18 cellular contexts compared by ENCODE assay signal in the genomic region with DNA sequence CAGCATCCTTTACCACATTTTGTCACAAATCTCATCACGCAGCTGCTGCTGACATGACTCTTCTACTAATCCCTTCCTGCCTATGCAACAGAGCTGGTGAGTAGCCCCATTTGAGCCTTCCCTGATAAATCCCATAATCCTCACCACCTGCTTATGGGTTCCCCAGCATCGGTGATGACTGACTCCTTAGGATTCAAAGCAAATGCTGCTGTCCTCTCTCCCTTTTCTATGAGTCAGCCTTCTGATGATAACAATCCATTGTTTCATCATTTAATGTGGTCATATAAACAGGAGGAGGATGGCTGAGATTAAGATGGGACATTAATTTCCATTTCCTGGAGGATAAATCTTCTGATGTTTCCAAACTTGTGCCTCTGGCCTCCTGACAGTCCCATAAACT.
"Had no signal": no experiment of that assay in that cellular context is flagged by ENCODE, and none has a peak within 500 bp of the region (broad histone marks: within the 10 kb centered on the region; RNA-seq: fewer than 3 reads in every experiment).

No MANE protein-coding gene starts in this region.

- H3K27me3 ChIP-seq: hepatocyte, left lung, stomach, testis, upper lobe of left lung had no signal

- H3K9me3 ChIP-seq: left lung, mucosa of descending colon, psoas muscle, stomach, testis, upper lobe of left lung had no signal

- H3K27ac ChIP-seq: hepatocyte, left lung, psoas muscle, stomach, testis, upper lobe of left lung had no signal

- H3K4me3 ChIP-seq: hepatocyte, left lung, mucosa of descending colon, psoas muscle, stomach, testis, upper lobe of left lung had no signal

- H3K36me3 ChIP-seq: left lung, stomach, upper lobe of left lung had no signal

- ATAC-seq: left lung, mucosa of descending colon, natural killer cell, psoas muscle, sciatic nerve had no signal

- DNase-seq: activated CD4-positive, alpha-beta T cell treated with anti-CD3 and anti-CD28 coated beads, Interleukin-2, amount 50 U/mL, for 4 hours; activated CD4-positive, CD25-positive, alpha-beta regulatory T cell treated with anti-CD3 and anti-CD28 coated beads, Interleukin-2, amount 50 U/mL, for 72 hours; activated naive CD4-positive, alpha-beta T cell; activated naive CD8-positive, alpha-beta T cell treated with anti-CD3 and anti-CD28 coated beads, Interleukin-2, amount 10 ng/mL, durations not matched to agents 7 days and 5 days; activated T-cell treated with anti-CD3 and anti-CD28 coated beads for 4 hours; anterior cingulate cortex; erythroblast; left lung; mucosa of descending colon; natural killer cell; psoas muscle; stimulated activated CD4-positive, alpha-beta T cell treated with anti-CD3 and anti-CD28 coated beads, Interleukin-2, amount 100 ng/mL, for 24 hours; stomach; T-helper 9 cell; testis; upper lobe of left lung had no signal

- H3K4me1 ChIP-seq: left lung, psoas muscle, stomach, testis, upper lobe of left lung had no signal
